30 cellular contexts compared by ENCODE assay signal in genomic region chr17:66577041-66577440, GRCh38.
"Had no signal": no experiment of that assay in that cellular context is flagged by ENCODE, and none has a peak within 500 bp of the region (broad histone marks: within the 10 kb centered on the region; RNA-seq: fewer than 3 reads in every experiment).

No MANE protein-coding gene starts in this region.

- H3K4me1 ChIP-seq: breast epithelium, colonic mucosa had no signal

- H3K27ac ChIP-seq: ascending aorta, breast epithelium, cardiac muscle cell, colonic mucosa, WERI-Rb-1 had no signal

- H3K27me3 Mint-ChIP-seq: activated B cell treated with CpG ODN at 0.5 μM for 24 hours; activated CD8-positive, alpha-beta T cell treated with anti-CD3 and anti-CD28 coated beads for 36 hours; activated naive CD4-positive, alpha-beta T cell treated with anti-CD3 and anti-CD28 coated beads, Interleukin-2, amount 10 ng/mL, durations not matched to agents 7 days and 5 days; activated naive CD8-positive, alpha-beta T cell treated with anti-CD3 and anti-CD28 coated beads, Interleukin-2, amount 10 ng/mL, durations not matched to agents 7 days and 5 days; brain; T-helper 17 cell had no signal

- DNase-seq: activated B cell treated with CpG ODN at 0.5 μM for 24 hours; activated CD4-positive, alpha-beta T cell treated with anti-CD3 and anti-CD28 coated beads for 48 hours; activated CD4-positive, alpha-beta T cell treated with anti-CD3 and anti-CD28 coated beads, Interleukin-2, amount 50 U/mL, for 1 hour; activated CD4-positive, alpha-beta T cell treated with anti-CD3 and anti-CD28 coated beads, Interleukin-2, amount 50 U/mL, for 48 hours; activated CD8-positive, alpha-beta memory T cell treated with anti-CD3 and anti-CD28 coated beads for 24 hours; activated CD8-positive, alpha-beta T cell treated with anti-CD3 and anti-CD28 coated beads for 36 hours; activated gamma-delta T cell; activated naive CD4-positive, alpha-beta T cell; activated naive CD4-positive, alpha-beta T cell treated with anti-CD3 and anti-CD28 coated beads, Interleukin-2, amount 10 ng/mL, durations not matched to agents 7 days and 5 days; activated naive CD8-positive, alpha-beta T cell treated with anti-CD3 and anti-CD28 coated beads, Interleukin-2, amount 10 ng/mL, durations not matched to agents 7 days and 5 days; activated T-cell treated with anti-CD3 and anti-CD28 coated beads, Interleukin-2, amount 50 U/mL, for 72 hours; central memory CD4-positive, alpha-beta T cell; cerebellar nuclear complex; colonic mucosa; effector memory CD4-positive, alpha-beta T cell; endodermal cell; foreskin fibroblast; T-helper 1 cell; T-helper 17 cell; T1000; WERI-Rb-1 had no signal

- H3K36me3 ChIP-seq: ascending aorta, breast epithelium, cardiac muscle cell, colonic mucosa, WERI-Rb-1 had no signal

- FAIRE-seq: frontal cortex had no signal

- H3K27me3 ChIP-seq: ascending aorta, breast epithelium, cardiac muscle cell, colonic mucosa had no signal

- ATAC-seq: activated CD4-positive, CD25-positive, alpha-beta regulatory T cell treated with anti-CD3 and anti-CD28 coated beads, Interleukin-2, amount 50 U/mL, for 24 hours; activated CD8-positive, alpha-beta T cell treated with anti-CD3 and anti-CD28 coated beads for 36 hours; activated naive CD4-positive, alpha-beta T cell treated with anti-CD3 and anti-CD28 coated beads, Interleukin-2, amount 50 U/mL, for 72 hours; activated T-cell treated with anti-CD3 and anti-CD28 coated beads, Interleukin-2, amount 50 U/mL, for 72 hours; esophagus mucosa; T-helper 17 cell had no signal

- H3K9me3 ChIP-seq: ascending aorta, breast epithelium, colonic mucosa had no signal

- H3K4me1 Mint-ChIP-seq: activated B cell treated with CpG ODN at 0.5 μM for 24 hours; activated naive CD4-positive, alpha-beta T cell treated with anti-CD3 and anti-CD28 coated beads, Interleukin-2, amount 10 ng/mL, durations not matched to agents 7 days and 5 days had no signal

- H3K4me3 ChIP-seq: ascending aorta, breast epithelium, cardiac muscle cell, colonic mucosa had no signal

- H3K4me3 Mint-ChIP-seq: activated B cell treated with CpG ODN at 0.5 μM for 24 hours; activated CD8-positive, alpha-beta T cell treated with anti-CD3 and anti-CD28 coated beads for 36 hours; activated naive CD4-positive, alpha-beta T cell treated with anti-CD3 and anti-CD28 coated beads, Interleukin-2, amount 10 ng/mL, durations not matched to agents 7 days and 5 days; activated naive CD8-positive, alpha-beta T cell treated with anti-CD3 and anti-CD28 coated beads, Interleukin-2, amount 10 ng/mL, durations not matched to agents 7 days and 5 days; activated T-cell treated with anti-CD3 and anti-CD28 coated beads, Interleukin-2, amount 50 U/mL, for 72 hours; brain; endodermal cell; T-helper 17 cell; T-helper 2 cell treated with Interferon-gamma antibody and Interleukin-4, amounts not matched to agents 5 μg/mL and 100 μg/mL, for 36 hours had no signal

- H3K9me3 Mint-ChIP-seq: activated B cell treated with CpG ODN at 0.5 μM for 24 hours; activated naive CD8-positive, alpha-beta T cell treated with anti-CD3 and anti-CD28 coated beads, Interleukin-2, amount 10 ng/mL, durations not matched to agents 7 days and 5 days; endodermal cell had no signal

- H3K27ac Mint-ChIP-seq: activated B cell treated with CpG ODN at 0.5 μM for 24 hours; activated CD8-positive, alpha-beta T cell treated with anti-CD3 and anti-CD28 coated beads for 36 hours; activated naive CD4-positive, alpha-beta T cell treated with anti-CD3 and anti-CD28 coated beads, Interleukin-2, amount 10 ng/mL, durations not matched to agents 7 days and 5 days; activated naive CD8-positive, alpha-beta T cell treated with anti-CD3 and anti-CD28 coated beads, Interleukin-2, amount 10 ng/mL, durations not matched to agents 7 days and 5 days; activated T-cell treated with anti-CD3 and anti-CD28 coated beads, Interleukin-2, amount 50 U/mL, for 72 hours; endodermal cell; T-helper 17 cell; T-helper 2 cell treated with Interferon-gamma antibody and Interleukin-4, amounts not matched to agents 5 μg/mL and 100 μg/mL, for 36 hours had no signal

- H3K36me3 Mint-ChIP-seq: brain had no signal
